4 cellular contexts compared by ENCODE assay signal in genomic region chr10:112290054-112290373, GRCh38. TPM values are rescaled to one million over a fixed set of nuclear protein-coding genes. Genes with fewer than 3 reads are reported as not detected.
"Had no signal": no experiment of that assay in that cellular context is flagged by ENCODE, and none has a peak within 500 bp of the region (broad histone marks: within the 10 kb centered on the region; RNA-seq: fewer than 3 reads in every experiment).

No MANE protein-coding gene starts in this region.

- DNase-seq: GDM1, GF-D8 had no signal

- H3K4me3 ChIP-seq: GM12878 had no signal

- ATAC-seq: GM12878 had no signal

RNA-seq across cellular contexts. Expression of gene TECTB, which starts 6.8 kb away (rescaled TPM):
- total RNA-seq: G401, GM12878 had no signal
- polyA plus RNA-seq: GM12878 had no signal
